Comparison of ENCODE assay signal across 38 cellular contexts in the genomic region with DNA sequence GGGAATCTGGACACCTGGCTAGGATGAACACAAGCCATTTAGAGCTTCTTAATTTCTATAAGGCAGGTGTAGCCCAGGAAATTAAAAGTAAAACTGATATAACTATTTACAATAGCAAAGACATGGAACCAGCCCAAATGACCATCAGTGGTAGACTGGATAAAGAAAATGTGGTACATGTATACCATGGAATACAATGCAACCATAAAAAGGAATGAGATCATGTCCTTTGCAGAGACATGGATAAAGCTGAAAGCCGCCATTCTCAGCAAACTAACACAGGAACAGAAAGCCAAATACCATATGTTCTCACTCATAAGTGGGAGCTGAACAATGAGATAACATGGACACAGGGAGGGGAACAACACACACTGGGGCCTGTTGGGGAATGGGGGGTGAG. TPM values are rescaled to one million over a fixed set of nuclear protein-coding genes. Genes with fewer than 3 reads are reported as not detected.
"Had no signal": no experiment of that assay in that cellular context is flagged by ENCODE, and none has a peak within 500 bp of the region (broad histone marks: within the 10 kb centered on the region; RNA-seq: fewer than 3 reads in every experiment).

No MANE protein-coding gene starts in this region.

- H3K4me3 ChIP-seq: MG63 had no signal

- H3K36me3 ChIP-seq: MG63 had no signal

- H3K27me3 ChIP-seq: MG63 had no signal

- H3K27ac ChIP-seq: KMS-11 had no signal

- H3K9ac ChIP-seq: KMS-11 had no signal

- H3K9me3 ChIP-seq: MG63 had no signal

- H3K4me2 ChIP-seq: KMS-11 had no signal

- DNase-seq: Karpas-422, Kasumi-1, KG1, MG63, MM.1S, MV-4-11, NCI-H1048, NCI-H1092, NCI-H1092 treated with DMSO at 0.1 percent for 48 hours, NCI-H1105, NCI-H1105 treated with DMSO at 0.1 percent for 48 hours, NCI-H1417, NCI-H1417 treated with DMSO at 0.1 percent for 48 hours, NCI-H1436, NCI-H1436 treated with DMSO at 0.1 percent for 48 hours, NCI-H146, NCI-H1694, NCI-H1694 treated with DMSO at 0.1 percent for 48 hours, NCI-H187, NCI-H187 treated with DMSO at 0.1 percent for 48 hours, NCI-H1930, NCI-H2029, NCI-H2029 treated with DMSO at 0.1 percent for 48 hours, NCI-H2081, NCI-H2081 treated with DMSO at 0.1 percent for 48 hours, NCI-H2107, NCI-H2171, NCI-H2171 treated with DMSO at 0.1 percent for 48 hours, NCI-H2227 treated with DMSO at 0.1 percent for 48 hours, NCI-H226, NCI-H345, NCI-H446, NCI-H446 treated with DMSO at 0.1 percent for 48 hours, NCI-H510A had no signal

RNA-seq across cellular contexts. Expression of a gene that starts 25.5 kb away (rescaled TPM):
- total RNA-seq: LHCN-M2, MCF 10A had no signal

RNA-seq across cellular contexts. Expression of a gene that starts 52.9 kb away (rescaled TPM):
- total RNA-seq: LHCN-M2, MCF 10A, NCI-H460 had no signal
